ENCODE assay signal across 1 cellular context in the genomic region with DNA sequence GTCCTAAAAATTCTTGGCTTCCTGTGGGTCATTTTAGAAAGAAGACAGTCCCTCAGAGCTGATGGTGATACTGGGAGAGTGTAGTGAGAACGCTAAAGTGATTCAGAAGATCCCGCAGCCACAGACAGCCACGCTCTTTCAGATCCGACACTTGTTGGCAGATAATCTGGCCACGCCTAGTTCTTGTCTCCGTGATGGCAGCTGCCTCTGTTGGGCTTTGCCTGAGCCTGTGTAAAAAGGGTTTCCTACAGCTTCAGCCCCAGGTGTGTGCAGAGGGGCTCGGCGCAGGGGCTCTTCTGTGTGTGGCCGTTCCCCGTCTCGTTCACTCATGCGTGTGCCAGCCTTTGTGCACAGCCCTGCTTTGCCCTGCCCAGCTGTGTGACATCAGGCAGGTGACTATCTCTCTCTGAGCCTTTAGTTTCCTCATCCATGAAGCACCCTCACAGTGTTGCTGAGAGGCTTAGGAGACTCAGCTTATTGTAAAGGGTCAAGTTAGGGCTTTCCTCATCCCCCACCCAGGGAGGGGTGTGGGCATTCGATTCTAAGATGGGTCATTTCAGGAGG.
TF ChIP-seq lines count a peak whose summit lies in the region.

No MANE protein-coding gene starts in this region.

TF ChIP-seq in IMR-90, 13 proteins besides CTCF, POLR2A, EP300 and RAD21:
- TF ChIP-seq CEBPB (IDR thresholded peaks at IDR 0.05; ENCODE audit: low read depth, low read length) (no peak), NFE2L2 (IDR thresholded peaks at IDR 0.05; ENCODE audit: low read depth, low read length) (no peak), MAFK (IDR thresholded peaks at IDR 0.05; ENCODE audit: low read depth, low read length) (no peak), SMC3 (IDR thresholded peaks at IDR 0.05; ENCODE audit: low read depth, low read length) (no peak), MXI1 (IDR thresholded peaks at IDR 0.05; ENCODE audit: borderline replicate concordance, low read depth, low read length) (no peak), RCOR1 (IDR thresholded peaks at IDR 0.05; ENCODE audit: insufficient replicate concordance, low read length) (no peak), RFX5 (IDR thresholded peaks at IDR 0.05; ENCODE audit: low read depth, low read length) (no peak), FOS (IDR thresholded peaks at IDR 0.05; ENCODE audit: low read depth, low read length) (no peak), CHD1 (IDR thresholded peaks at IDR 0.05; ENCODE audit: low read depth, low read length) (no peak), BHLHE40 (IDR thresholded peaks at IDR 0.05; ENCODE audit: low read depth, low read length) (no peak), MAZ (IDR thresholded peaks at IDR 0.05; ENCODE audit: borderline replicate concordance, low read depth, low read length) (no peak)
- TF ChIP-seq, protein P1, sequence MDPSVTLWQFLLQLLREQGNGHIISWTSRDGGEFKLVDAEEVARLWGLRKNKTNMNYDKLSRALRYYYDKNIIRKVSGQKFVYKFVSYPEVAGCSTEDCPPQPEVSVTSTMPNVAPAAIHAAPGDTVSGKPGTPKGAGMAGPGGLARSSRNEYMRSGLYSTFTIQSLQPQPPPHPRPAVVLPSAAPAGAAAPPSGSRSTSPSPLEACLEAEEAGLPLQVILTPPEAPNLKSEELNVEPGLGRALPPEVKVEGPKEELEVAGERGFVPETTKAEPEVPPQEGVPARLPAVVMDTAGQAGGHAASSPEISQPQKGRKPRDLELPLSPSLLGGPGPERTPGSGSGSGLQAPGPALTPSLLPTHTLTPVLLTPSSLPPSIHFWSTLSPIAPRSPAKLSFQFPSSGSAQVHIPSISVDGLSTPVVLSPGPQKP (IDR thresholded peaks at IDR 0.05; ENCODE audit: borderline replicate concordance, low read depth, low read length) = no peak
- TF ChIP-seq, protein P2, sequence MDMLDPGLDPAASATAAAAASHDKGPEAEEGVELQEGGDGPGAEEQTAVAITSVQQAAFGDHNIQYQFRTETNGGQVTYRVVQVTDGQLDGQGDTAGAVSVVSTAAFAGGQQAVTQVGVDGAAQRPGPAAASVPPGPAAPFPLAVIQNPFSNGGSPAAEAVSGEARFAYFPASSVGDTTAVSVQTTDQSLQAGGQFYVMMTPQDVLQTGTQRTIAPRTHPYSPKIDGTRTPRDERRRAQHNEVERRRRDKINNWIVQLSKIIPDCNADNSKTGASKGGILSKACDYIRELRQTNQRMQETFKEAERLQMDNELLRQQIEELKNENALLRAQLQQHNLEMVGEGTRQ (IDR thresholded peaks at IDR 0.05; ENCODE audit: low read depth, low read length) = no peak
